In the genomic region with DNA sequence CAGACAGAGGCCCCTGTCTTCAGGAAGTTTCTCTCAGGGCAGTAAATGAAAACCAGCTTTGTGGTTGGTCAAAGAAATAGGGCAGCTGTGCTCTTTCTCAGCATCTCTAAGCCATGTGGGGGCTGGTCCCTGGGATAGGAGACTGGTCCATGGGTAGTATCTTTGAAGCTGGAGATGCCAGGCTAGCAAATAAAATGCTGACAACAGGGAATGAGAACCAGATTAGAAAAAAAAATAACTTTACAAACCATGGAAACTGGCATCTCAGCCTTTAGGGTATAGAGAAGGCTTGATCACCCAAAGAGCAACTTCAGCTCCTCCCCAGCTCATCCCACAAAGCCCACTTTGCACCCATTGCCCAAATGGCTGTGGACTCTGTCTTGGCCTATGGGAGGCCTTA, we compare ENCODE assay signal across 22 cellular contexts.
"Had no signal": no experiment of that assay in that cellular context is flagged by ENCODE, and none has a peak within 500 bp of the region (broad histone marks: within the 10 kb centered on the region; RNA-seq: fewer than 3 reads in every experiment).

No MANE protein-coding gene starts in this region.

- H3K27me3 Mint-ChIP-seq: stimulated activated memory B cell treated with anti-CD40 and anti-IgM and Interleukin-4, amounts not matched to agents 10 μg/mL and 1 μg/mL and 100 μg/mL, for 72 hours; type B pancreatic cell had no signal

- H3K9me3 ChIP-seq: left ventricle myocardium inferior, pancreas, prostate gland, uterus had no signal

- H3K4me3 Mint-ChIP-seq: naive thymus-derived CD8-positive, alpha-beta T cell; nephron; neural crest cell; stimulated activated memory B cell treated with anti-CD40 and anti-IgM and Interleukin-4, amounts not matched to agents 10 μg/mL and 1 μg/mL and 100 μg/mL, for 72 hours; stimulated activated naive CD8-positive, alpha-beta T cell treated with anti-CD3 and anti-CD28 coated beads, Interleukin-15, amount 100 ng/mL, for 72 hours; type B pancreatic cell had no signal

- H3K9me3 Mint-ChIP-seq: stimulated activated memory B cell treated with anti-CD40 and anti-IgM and Interleukin-4, amounts not matched to agents 10 μg/mL and 1 μg/mL and 100 μg/mL, for 72 hours had no signal

- H3K4me1 ChIP-seq: pancreas, tibial nerve, uterus had no signal

- H3K4me1 Mint-ChIP-seq: naive thymus-derived CD8-positive, alpha-beta T cell; nephron; neural crest cell; stimulated activated memory B cell treated with anti-CD40 and anti-IgM and Interleukin-4, amounts not matched to agents 10 μg/mL and 1 μg/mL and 100 μg/mL, for 72 hours; stimulated activated naive CD8-positive, alpha-beta T cell treated with anti-CD3 and anti-CD28 coated beads, Interleukin-15, amount 100 ng/mL, for 72 hours had no signal

- H3K27me3 ChIP-seq: pancreas, tibial nerve, uterus had no signal

- H3K4me3 ChIP-seq: left ventricle myocardium inferior, lung, pancreas, prostate gland, smooth muscle cell, tibial nerve, uterus had no signal

- ATAC-seq: naive thymus-derived CD8-positive, alpha-beta T cell; right cardiac atrium; stimulated activated memory B cell treated with anti-CD40 and anti-IgM and Interleukin-4, amounts not matched to agents 10 μg/mL and 1 μg/mL and 100 μg/mL, for 72 hours had no signal

- H3K27ac ChIP-seq: left ventricle myocardium inferior, pancreas, prostate gland, tibial nerve, uterus had no signal

- H3K36me3 Mint-ChIP-seq: stimulated activated memory B cell treated with anti-CD40 and anti-IgM and Interleukin-4, amounts not matched to agents 10 μg/mL and 1 μg/mL and 100 μg/mL, for 72 hours; type B pancreatic cell had no signal

- H3K27ac Mint-ChIP-seq: naive thymus-derived CD8-positive, alpha-beta T cell; nephron; stimulated activated memory B cell treated with anti-CD40 and anti-IgM and Interleukin-4, amounts not matched to agents 10 μg/mL and 1 μg/mL and 100 μg/mL, for 72 hours; stimulated activated naive CD8-positive, alpha-beta T cell treated with anti-CD3 and anti-CD28 coated beads, Interleukin-15, amount 100 ng/mL, for 72 hours; type B pancreatic cell had no signal

- H3K36me3 ChIP-seq: left ventricle myocardium inferior, pancreas, prostate gland, tibial nerve, uterus had no signal

- DNase-seq: left ventricle myocardium inferior; naive thymus-derived CD8-positive, alpha-beta T cell; nucleus accumbens; pancreas; retina; right cardiac atrium; stimulated activated CD4-positive, alpha-beta T cell treated with anti-CD3 and anti-CD28 coated beads, Interleukin-1b, Interleukin-23, amount 100 ng/mL, for 48 hours; stimulated activated CD4-positive, alpha-beta T cell treated with anti-CD3 and anti-CD28 coated beads, Interleukin-2, amount 100 ng/mL, for 48 hours; stimulated activated CD4-positive, alpha-beta T cell treated with anti-CD3 and anti-CD28 coated beads, Interleukin-4, amount 100 ng/mL, for 4 hours; stimulated activated CD8-positive, alpha-beta memory T cell treated with anti-CD3 and anti-CD28 coated beads, Interleukin-4, amount 100 ng/mL, for 48 hours; stimulated activated naive CD4-positive, alpha-beta T cell treated with Interleukin-2 at 50 U/mL for 16 hours; stimulated activated naive CD8-positive, alpha-beta T cell treated with anti-CD3 and anti-CD28 coated beads, Interleukin-15, amount 100 ng/mL, for 72 hours; substantia nigra; uterus had no signal
